In genomic region chr5:154411338-154411737, GRCh38 we compare ENCODE assay signal across 26 cellular contexts.
"Had no signal": no experiment of that assay in that cellular context is flagged by ENCODE, and none has a peak within 500 bp of the region (broad histone marks: within the 10 kb centered on the region; RNA-seq: fewer than 3 reads in every experiment).

No MANE protein-coding gene starts in this region.

- H3K9me3 Mint-ChIP-seq: effector memory CD8-positive, alpha-beta T cell; naive thymus-derived CD4-positive, alpha-beta T cell; nephron; neural progenitor cell; stimulated activated memory B cell treated with anti-CD40 and anti-IgM and Interleukin-4, amounts not matched to agents 10 μg/mL and 1 μg/mL and 100 μg/mL, for 72 hours had no signal

- H3K4me3 ChIP-seq: gastrocnemius medialis, left lung, neural progenitor cell, ovary, psoas muscle, sigmoid colon, testis, tibial artery, upper lobe of right lung, uterus had no signal

- H3K9me3 ChIP-seq: gastrocnemius medialis, left lung, ovary, psoas muscle, sigmoid colon, testis, tibial artery, upper lobe of right lung, uterus had no signal

- H3K36me3 ChIP-seq: neural progenitor cell, ovary, uterus had no signal

- H3K4me3 Mint-ChIP-seq: effector memory CD8-positive, alpha-beta T cell; naive thymus-derived CD4-positive, alpha-beta T cell; nephron; neural progenitor cell; stimulated activated memory B cell treated with anti-CD40 and anti-IgM and Interleukin-4, amounts not matched to agents 10 μg/mL and 1 μg/mL and 100 μg/mL, for 72 hours had no signal

- H3K27ac Mint-ChIP-seq: nephron; neural progenitor cell; stimulated activated memory B cell treated with anti-CD40 and anti-IgM and Interleukin-4, amounts not matched to agents 10 μg/mL and 1 μg/mL and 100 μg/mL, for 72 hours had no signal

- DNase-seq: cortex of kidney; effector memory CD8-positive, alpha-beta T cell; erythroblast; foreskin fibroblast; kidney; left lung; mesenchymal stem cell; midbrain; naive thymus-derived CD4-positive, alpha-beta T cell; nucleus accumbens; ovary; psoas muscle; right cardiac atrium; sigmoid colon; stimulated activated CD4-positive, alpha-beta T cell treated with anti-CD3 and anti-CD28 coated beads, Interleukin-2, amount 100 ng/mL, for 24 hours; stimulated activated CD4-positive, alpha-beta T cell treated with anti-CD3 and anti-CD28 coated beads, Interleukin-4, amount 100 ng/mL, for 24 hours; stimulated activated naive CD8-positive, alpha-beta T cell treated with anti-CD3 and anti-CD28 coated beads, Interleukin-15, Interleukin-2, amounts not matched to agents 100 U/mL and 50 U/mL, for 24 hours; substantia nigra; tibial artery; upper lobe of right lung; uterus had no signal

- H3K27me3 Mint-ChIP-seq: effector memory CD8-positive, alpha-beta T cell; naive thymus-derived CD4-positive, alpha-beta T cell; stimulated activated memory B cell treated with anti-CD40 and anti-IgM and Interleukin-4, amounts not matched to agents 10 μg/mL and 1 μg/mL and 100 μg/mL, for 72 hours had no signal

- H3K4me1 Mint-ChIP-seq: nephron, neural progenitor cell had no signal

- ATAC-seq: effector memory CD8-positive, alpha-beta T cell; gastrocnemius medialis; left lung; psoas muscle; right cardiac atrium; stimulated activated memory B cell treated with anti-CD40 and anti-IgM and Interleukin-4, amounts not matched to agents 10 μg/mL and 1 μg/mL and 100 μg/mL, for 72 hours; stimulated activated naive CD8-positive, alpha-beta T cell treated with anti-CD3 and anti-CD28 coated beads, Interleukin-15, Interleukin-2, amounts not matched to agents 100 U/mL and 50 U/mL, for 24 hours; upper lobe of right lung had no signal

- H3K9ac ChIP-seq: neural progenitor cell had no signal

- H2AFZ ChIP-seq: neural progenitor cell had no signal

- H3K4me2 ChIP-seq: neural progenitor cell had no signal

- H3K27me3 ChIP-seq: gastrocnemius medialis, left lung, neural progenitor cell, ovary, sigmoid colon, testis, tibial artery, upper lobe of right lung, uterus had no signal

- H3K4me1 ChIP-seq: gastrocnemius medialis, left lung, neural progenitor cell, psoas muscle, sigmoid colon, testis, tibial artery, upper lobe of right lung, uterus had no signal

- H3K27ac ChIP-seq: gastrocnemius medialis, left lung, neural progenitor cell, ovary, psoas muscle, sigmoid colon, testis, tibial artery, upper lobe of right lung, uterus had no signal
